8 cellular contexts compared by ENCODE assay signal in the genomic region with DNA sequence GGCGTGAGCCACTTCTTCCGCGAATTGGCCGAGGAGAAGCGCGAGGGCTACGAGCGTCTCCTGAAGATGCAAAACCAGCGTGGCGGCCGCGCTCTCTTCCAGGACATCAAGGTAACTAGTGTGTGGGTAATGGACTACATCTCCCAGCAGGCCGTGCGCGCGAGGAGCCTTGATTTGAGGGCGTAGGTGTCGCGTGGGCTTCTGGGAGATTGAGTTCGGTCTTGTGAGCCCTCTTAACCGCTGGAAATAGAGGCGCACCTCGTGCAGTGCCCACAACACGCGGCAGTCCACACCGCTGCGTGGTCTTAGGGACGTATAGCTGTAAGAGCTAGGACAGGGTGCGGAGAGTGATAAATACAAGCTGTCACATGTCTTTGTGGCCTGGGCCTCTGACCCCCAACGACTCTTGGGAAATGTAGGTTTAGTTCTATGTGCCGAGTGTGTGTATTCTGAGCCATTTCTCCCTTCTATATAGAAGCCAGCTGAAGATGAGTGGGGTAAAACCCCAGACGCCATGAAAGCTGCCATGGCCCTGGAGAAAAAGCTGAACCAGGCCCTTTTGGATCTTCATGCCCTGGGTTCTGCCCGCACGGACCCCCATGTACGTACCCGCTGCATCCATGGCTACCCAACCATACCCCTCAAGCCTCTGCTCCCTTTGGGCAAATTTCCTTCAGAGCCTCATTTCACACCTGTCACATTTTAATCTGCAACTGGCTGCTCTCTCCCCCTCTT. TPM values are rescaled to one million over a fixed set of nuclear protein-coding genes. Genes with fewer than 3 reads are reported as not detected.
DNase-seq lines count a peak whose midpoint lies in the region; ATAC-seq and TF ChIP-seq lines count a peak whose summit lies in the region.

No MANE protein-coding gene starts in this region.

- peak overlapping the region; percentile 96 to 100 (median 99) for H3K27ac Mint-ChIP-seq in nephron
- H3K27ac Mint-ChIP-seq in stimulated activated naive CD8-positive, alpha-beta T cell treated with anti-CD3 and anti-CD28 coated beads, Interleukin-15, Interleukin-2, amounts not matched to agents 100 ng/mL and 50 ng/mL, for 24 hours: peak overlapping the region; percentile 95

- DNase-seq in LNCaP clone FGC (ENCODE audit: low read depth): peak; percentile 40
- peak; percentile 83 for DNase-seq in RPMI7951 (ENCODE audit: low read depth)
- peak; percentile 80 for DNase-seq in activated effector memory CD4-positive, alpha-beta T cell treated with Interleukin-2 at 50 U/mL for 16 hours
- peak; percentile 76 for DNase-seq in fibroblast of pulmonary artery (ENCODE audit: low read depth)

- peak overlapping the region; percentile 70 for H3K27ac ChIP-seq in C4-2B

- H3K27me3 Mint-ChIP-seq in nephron (ENCODE audit: low read depth): no peaks in the 10 kb centered on the region
- no peaks in the 10 kb centered on the region for H3K27me3 Mint-ChIP-seq in stimulated activated naive CD8-positive, alpha-beta T cell treated with anti-CD3 and anti-CD28 coated beads, Interleukin-15, Interleukin-2, amounts not matched to agents 100 ng/mL and 50 ng/mL, for 24 hours

- peaks cover 30% of the 10 kb centered on the region for H3K4me1 Mint-ChIP-seq in nephron
- H3K4me1 Mint-ChIP-seq in stimulated activated naive CD8-positive, alpha-beta T cell treated with anti-CD3 and anti-CD28 coated beads, Interleukin-15, Interleukin-2, amounts not matched to agents 100 ng/mL and 50 ng/mL, for 24 hours (ENCODE audit: low read depth): peaks cover 67% of the 10 kb centered on the region

- no peaks in the 10 kb centered on the region for H3K9me3 Mint-ChIP-seq in nephron
- no peaks in the 10 kb centered on the region for H3K9me3 Mint-ChIP-seq in stimulated activated naive CD8-positive, alpha-beta T cell treated with anti-CD3 and anti-CD28 coated beads, Interleukin-15, Interleukin-2, amounts not matched to agents 100 ng/mL and 50 ng/mL, for 24 hours

- H3K4me3 ChIP-seq in LNCaP clone FGC (ENCODE audit: low read depth, low read length) (peak overlapping the region; percentile 71), fibroblast of pulmonary artery (replicated peaks; ENCODE audit: low read depth, low read length) (peak overlapping the region; percentile 99)

- peak overlapping the region; percentile 99 to 100 (median 99) for H3K4me3 Mint-ChIP-seq in nephron
- peak overlapping the region; percentile 98 for H3K4me3 Mint-ChIP-seq in stimulated activated naive CD8-positive, alpha-beta T cell treated with anti-CD3 and anti-CD28 coated beads, Interleukin-15, Interleukin-2, amounts not matched to agents 100 ng/mL and 50 ng/mL, for 24 hours

- H3K36me3 Mint-ChIP-seq in nephron (ENCODE audit: low read depth): peaks cover 39% of the 10 kb centered on the region
- H3K36me3 Mint-ChIP-seq in stimulated activated naive CD8-positive, alpha-beta T cell treated with anti-CD3 and anti-CD28 coated beads, Interleukin-15, Interleukin-2, amounts not matched to agents 100 ng/mL and 50 ng/mL, for 24 hours (ENCODE audit: low read depth): peaks cover 42% of the 10 kb centered on the region

- no peak for TF ChIP-seq CTCF in C4-2B (conservative IDR thresholded peaks at IDR 0.05)
- TF ChIP-seq CTCF in LNCaP clone FGC (IDR thresholded peaks at IDR 0.05; ENCODE audit: control insufficient read depth, extremely low read depth, insufficient read depth): no peak
- no peak for TF ChIP-seq CTCF in fibroblast of pulmonary artery (IDR thresholded peaks at IDR 0.05; ENCODE audit: low read length, missing control alignments)
- TF ChIP-seq CTCF in nephron (IDR thresholded peaks at IDR 0.05; ENCODE audit: unreplicated experiment in 3 of 3): no peak

- ATAC-seq in GM19463 (IDR thresholded peaks at IDR 0.05; ENCODE audit: unreplicated experiment): peak; percentile 16

RNA-seq across cellular contexts. Expression of gene FTL, which starts 0.9 kb away (rescaled TPM):
- 4,698 and 4,789 TPM in 2 replicates for total RNA-seq in RPMI7951 (2014; rRNA removed; shearing (Covaris generic))

RNA-seq across cellular contexts. Expression of gene BAX, which starts 11.3 kb away (rescaled TPM):
- total RNA-seq in RPMI7951 (2014; rRNA removed; shearing (Covaris generic)): 66.6 and 98.1 TPM in 2 replicates

RNA-seq across cellular contexts. Expression of gene GYS1, which starts 27.1 kb away (rescaled TPM):
- total RNA-seq in RPMI7951 (2014; rRNA removed; shearing (Covaris generic)): 47.6 and 60.1 TPM in 2 replicates

RNA-seq across cellular contexts. Expression of gene RUVBL2, which starts 27.7 kb away (rescaled TPM):
- 384 and 389 TPM in 2 replicates for total RNA-seq in RPMI7951 (2014; rRNA removed; shearing (Covaris generic))

RNA-seq across cellular contexts. Expression of gene DHDH, which starts 32.5 kb away (rescaled TPM):
- not detected in 2 replicates for total RNA-seq in RPMI7951 (2014; rRNA removed; shearing (Covaris generic))

Comparison
In these comparisons a context has a peak if more than half of its experiments do, and no peak if none do; other contexts are left out.
1. Peak in every context shown above with its lines: DNase-seq, ATAC-seq, H3K4me3 ChIP-seq and H3K27ac ChIP-seq.